ENCODE assay signal across 13 cellular contexts in the genomic region with DNA sequence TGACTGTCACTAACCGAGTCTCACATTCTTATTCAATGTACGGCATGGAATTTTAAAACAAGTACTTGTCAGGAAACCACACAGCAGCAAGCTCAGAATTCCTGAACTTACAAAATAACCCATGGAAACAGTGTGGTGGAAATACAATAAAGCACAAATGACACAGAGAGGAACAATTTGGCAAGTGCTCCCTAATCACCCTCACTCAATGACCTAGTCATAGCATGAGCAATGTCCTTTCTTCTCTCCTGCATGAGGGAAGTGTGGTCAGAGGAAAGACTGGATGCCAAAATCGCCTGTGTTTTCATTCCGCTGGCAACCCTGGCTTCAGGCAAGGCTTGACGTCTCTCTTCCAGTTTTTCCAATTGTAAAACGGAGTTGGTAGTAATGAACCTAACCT.
A peak's percentile ranks its signal among the peaks of the same experiment; 100 is the strongest.
DNase-seq lines count a peak whose midpoint lies in the region; ATAC-seq and TF ChIP-seq lines count a peak whose summit lies in the region.
"Had no signal": no experiment of that assay in that cellular context is flagged by ENCODE, and none has a peak within 500 bp of the region (broad histone marks: within the 10 kb centered on the region; RNA-seq: fewer than 3 reads in every experiment).

No MANE protein-coding gene starts in this region.

- peaks cover 32% of the 10 kb centered on the region for H3K36me3 ChIP-seq in osteoblast (ENCODE audit: insufficient read depth, low read length)

- peak; percentile 95 for DNase-seq in EL
- peak; percentile 98 for DNase-seq in RPMI7951 (ENCODE audit: low read depth)
- peak; percentile 74 for DNase-seq in epithelial cell of proximal tubule (ENCODE audit: low read depth)
- peak; percentile 93 for DNase-seq in osteoblast (ENCODE audit: insufficient read length, low spot score, missing footprints)
- DNase-seq in GM13976 (ENCODE audit: low spot score) = no peak
- no peak for DNase-seq in putamen (ENCODE audit: low spot score)
- DNase-seq: CD4-positive, alpha-beta memory T cell; erythroblast; NCI-H1105 treated with DMSO at 0.1 percent for 48 hours; occipital lobe; testis had no signal

- H3K9me3 ChIP-seq in osteoblast (ENCODE audit: low read depth, low read length) = no peaks in the 10 kb centered on the region
- H3K9me3 ChIP-seq: testis had no signal

- H3K79me2 ChIP-seq in osteoblast (ENCODE audit: insufficient read depth, low read length) = peaks cover 44% of the 10 kb centered on the region

- no peaks in the 10 kb centered on the region for H3K27me3 ChIP-seq in osteoblast (ENCODE audit: insufficient read depth, low read length)
- H3K27me3 ChIP-seq: testis had no signal

- in situ Hi-C loops in GM13976 (cut with MboI; ENCODE audit: low sequenced_read_pairs, unreplicated experiment) = no loop called here

- ATAC-seq in HG02571 (IDR thresholded peaks at IDR 0.05; ENCODE audit: unreplicated experiment) (no peak), GM21825 (IDR thresholded peaks at IDR 0.05; ENCODE audit: unreplicated experiment) (no peak)

- H4K20me1 ChIP-seq in osteoblast (ENCODE audit: insufficient read depth, low read length) = no peaks in the 10 kb centered on the region

- peaks cover 56% of the 10 kb centered on the region for H3K4me1 ChIP-seq in osteoblast (ENCODE audit: insufficient read depth, low read length)
- H3K4me1 ChIP-seq: testis had no signal

- H3K4me3 ChIP-seq in epithelial cell of proximal tubule (ENCODE audit: low read depth, low read length) (no peak overlapping the region), osteoblast (ENCODE audit: insufficient read depth, low read length) (peak overlapping the region; percentile 36)
- H3K4me3 ChIP-seq: testis had no signal

- H3K4me2 ChIP-seq in osteoblast (ENCODE audit: insufficient read depth, low read length) = peak overlapping the region; percentile 74

- no peak for TF ChIP-seq CTCF in epithelial cell of proximal tubule (conservative IDR thresholded peaks at IDR 0.05; ENCODE audit: low read depth, low read length)
- no peak for TF ChIP-seq CTCF in osteoblast (IDR thresholded peaks at IDR 0.05; ENCODE audit: extremely low read depth, low read depth, low read length)
- no peak for TF ChIP-seq CTCF in GM13976 (IDR thresholded peaks at IDR 0.05; ENCODE audit: borderline replicate concordance, control extremely low read depth, extremely low read depth, insufficient read depth, missing control alignments)

- H2AFZ ChIP-seq in osteoblast (ENCODE audit: low read length) = no peak overlapping the region

- peak overlapping the region; percentile 99 for H3K27ac ChIP-seq in osteoblast (ENCODE audit: low read depth, low read length)
- H3K27ac ChIP-seq: testis had no signal

Comparison
In these comparisons a context has a peak if more than half of its experiments do, and no peak if none do; other contexts are left out.
1. DNase-seq: peak in EL (single experiment), RPMI7951 (single experiment), epithelial cell of proximal tubule (single experiment) and osteoblast (single experiment); none in GM13976 (single experiment) and putamen (single experiment).